Comparison of ENCODE assay signal across 23 cellular contexts in genomic region chr19:936175-936546, GRCh38. TPM values are rescaled to one million over a fixed set of nuclear protein-coding genes. Genes with fewer than 3 reads are reported as not detected.
A peak's percentile ranks its signal among the peaks of the same experiment; 100 is the strongest.
DNase-seq lines count a peak whose midpoint lies in the region; ATAC-seq and TF ChIP-seq lines count a peak whose summit lies in the region.
"Had no signal": no experiment of that assay in that cellular context is flagged by ENCODE, and none has a peak within 500 bp of the region (broad histone marks: within the 10 kb centered on the region; RNA-seq: fewer than 3 reads in every experiment).

No MANE protein-coding gene starts in this region.

- no peak overlapping the region for H3K4ac ChIP-seq in neuronal stem cell (ENCODE audit: low read length)

- no CpG with 5 or more reads among the region's 10 CpGs for WGBS in neuronal stem cell (ENCODE audit: extremely low coverage in 2 of 2, insufficient read length in 2 of 2, insufficient replicate concordance in 1 of 2), 2 donors

- H3K4me1 Mint-ChIP-seq in IgD-negative memory B cell (peaks cover 15 to 24% (median 23%) of the 10 kb centered on the region in 3 donors), WTC11 (peaks cover 11% of the 10 kb centered on the region)

- H2BK120ac ChIP-seq in neuronal stem cell (ENCODE audit: low read depth, low read length): no peak overlapping the region

- no peak overlapping the region for H2BK5ac ChIP-seq in neuronal stem cell (ENCODE audit: low read length)

- peaks cover 41% of the 10 kb centered on the region for H3K79me1 ChIP-seq in neuronal stem cell (ENCODE audit: low read depth, low read length)

- POLR2A ChIA-PET in WTC11 (lab: Charles Lee): no interaction called here

- peaks cover 33 to 81% of the 10 kb centered on the region in 2 donors for H3K36me3 ChIP-seq in neuronal stem cell (replicated peaks in 1 of 2; ENCODE audit: control insufficient read depth in 2 of 2, insufficient read depth in 2 of 2, low read length in 2 of 2)
- peaks cover 12% of the 10 kb centered on the region for H3K36me3 ChIP-seq in BE2C

- peak overlapping the region; percentile 96 for H4K8ac ChIP-seq in neuronal stem cell (ENCODE audit: low read depth, low read length)

- H3K27me3 ChIP-seq in neuronal stem cell (ENCODE audit: control insufficient read depth in 3 of 3, insufficient read depth in 3 of 3, low read depth in 1 of 3, low read length in 3 of 3) (no peaks in the 10 kb centered on the region), BE2C (no peaks in the 10 kb centered on the region)

- peaks cover 4 to 7% of the 10 kb centered on the region in 2 donors for H3K4me1 ChIP-seq in neuronal stem cell (ENCODE audit: control insufficient read depth in 2 of 2, insufficient read depth in 1 of 2, low read depth in 1 of 2, low read length in 2 of 2)
- peaks cover 38% of the 10 kb centered on the region for H3K4me1 ChIP-seq in BE2C
- H3K4me1 ChIP-seq: HAP-1 had no signal

- H3K4me3 ChIP-seq in neuronal stem cell (ENCODE audit: low read length in 2 of 2) (no peak overlapping the region), BE2C (ENCODE audit: low read depth, low read length) (no peak overlapping the region)
- H3K4me3 ChIP-seq: A549, HAP-1 had no signal

- no peak overlapping the region for H3K23ac ChIP-seq in neuronal stem cell (ENCODE audit: low read depth, low read length, poor library complexity)

- no peak overlapping the region for H3K27ac ChIP-seq in neuronal stem cell (replicated peaks; ENCODE audit: low read length)
- H3K27ac ChIP-seq: A549 had no signal

- CTCF ChIA-PET in WTC11 (lab: Charles Lee): interaction anchor here (2.3 kb wide), 1 partner anchor 23 kb away, joined by 7 read pairs; no protein-coding TSS in a partner anchor

- H2BK12ac ChIP-seq in neuronal stem cell (ENCODE audit: low read length): no peak overlapping the region

- H3K27me3 Mint-ChIP-seq in IgD-negative memory B cell: no peaks in the 10 kb centered on the region
- H3K27me3 Mint-ChIP-seq in WTC11 (ENCODE audit: low read depth): no peaks in the 10 kb centered on the region
- H3K27me3 Mint-ChIP-seq: CD4-positive, alpha-beta memory T cell had no signal

- no peak for TF ChIP-seq CTCF in WTC11 (IDR thresholded peaks at IDR 0.05)
- no peak for TF ChIP-seq CTCF in BE2C (IDR thresholded peaks at IDR 0.05; ENCODE audit: low read depth, low read length)

- H3K9me3 Mint-ChIP-seq in IgD-negative memory B cell (peaks cover 0 to 2% (median 0%) of the 10 kb centered on the region in 3 donors), WTC11 (no peaks in the 10 kb centered on the region)
- H3K9me3 Mint-ChIP-seq: HFFc6 had no signal

- H2AK5ac ChIP-seq in neuronal stem cell (ENCODE audit: low read depth, low read length): no peak overlapping the region

- no peak overlapping the region for H3K4me2 ChIP-seq in neuronal stem cell (ENCODE audit: insufficient read depth, low read length, poor library complexity, severe bottlenecking)
- H3K4me2 ChIP-seq: A549 had no signal

- no peak overlapping the region for H3K18ac ChIP-seq in neuronal stem cell (ENCODE audit: low read length)

- no peak for ATAC-seq in WTC11
- ATAC-seq: A549 had no signal

- H3K27ac Mint-ChIP-seq in IgD-negative memory B cell (peak overlapping the region; percentile 13 to 87 (median 31)), WTC11 (no peak overlapping the region)

- H3K9me3 ChIP-seq in neuronal stem cell (replicated peaks in 1 of 2; ENCODE audit: control insufficient read depth in 2 of 2, insufficient read depth in 1 of 2, low read depth in 1 of 2, low read length in 2 of 2): peaks cover 0 to 3% of the 10 kb centered on the region in 2 donors
- H3K9me3 ChIP-seq in BE2C: no peaks in the 10 kb centered on the region
- H3K9me3 ChIP-seq: A549, HAP-1 had no signal

- H3K36me3 Mint-ChIP-seq in IgD-negative memory B cell (peaks cover 6% of the 10 kb centered on the region), WTC11 (peaks cover 19% of the 10 kb centered on the region)

- no peak overlapping the region for H3K14ac ChIP-seq in neuronal stem cell (ENCODE audit: low read length)

- DNase-seq in WTC11 (ENCODE audit: low spot score) (no peak), neuronal stem cell (ENCODE audit: low spot score) (no peak), BE2C (no peak), SW480 (ENCODE audit: low spot score) (no peak), NCI-H1417 (lab: John Stamatoyannopoulos, UW) (no peak)
- DNase-seq: 8988T; ACHN; AML-193; C1 segment of cervical spinal cord; Calu3; CD4-positive, alpha-beta memory T cell; COR-L47; DMS53; DMS79 treated with DMSO at 0.1 percent for 48 hours; GF-D8; GOT3; HFFc6 had no signal

- H2AFZ ChIP-seq in neuronal stem cell (ENCODE audit: low read length): no peak overlapping the region

- no peak overlapping the region for H3K4me3 Mint-ChIP-seq in IgD-negative memory B cell
- H3K4me3 Mint-ChIP-seq in WTC11: no peak overlapping the region
- H3K4me3 Mint-ChIP-seq: HFFc6 had no signal

- no peak overlapping the region for H3K9ac ChIP-seq in neuronal stem cell (ENCODE audit: low read depth, low read length, poor library complexity)

- no peak overlapping the region for H2BK15ac ChIP-seq in neuronal stem cell (ENCODE audit: low read length)

- no peak overlapping the region for H4K91ac ChIP-seq in neuronal stem cell (ENCODE audit: low read depth, low read length, poor library complexity)

TF ChIP-seq in WTC11, 78 proteins besides CTCF, POLR2A, EP300 and RAD21:
- TF ChIP-seq TEAD1 (CRISPR knock-in tag; IDR thresholded peaks at IDR 0.05): no peak
- TF ChIP-seq ZNF121 (CRISPR knock-in tag; IDR thresholded peaks at IDR 0.05): 0 out of 2 replicates have a peak, but pooled peaks have one; percentile 65

RNA-seq across cellular contexts. Expression of gene ARID3A, which starts 10.3 kb away (rescaled TPM):
- polyA plus RNA-seq in IgD-negative memory B cell: 4.2 TPM
- total RNA-seq in WTC11 (2021): 102 to 116 TPM (median 113 TPM) in 3 replicates
- 61.6 TPM for polyA plus RNA-seq in neuronal stem cell (2013, experiment 1 of 2)
- polyA plus RNA-seq in neuronal stem cell (2013, experiment 2 of 2): 65.4 TPM
- 23.2 TPM for polyA plus RNA-seq in BE2C (2012; ENCODE audit: insufficient read depth, insufficient read length, low read depth)

RNA-seq across cellular contexts. Expression of gene KISS1R, which starts 19.0 kb away (rescaled TPM):
- polyA plus RNA-seq in IgD-negative memory B cell: 3.9 TPM
- 2.9 to 4.4 TPM (median 3.6 TPM) in 3 replicates for total RNA-seq in WTC11 (2021)
- polyA plus RNA-seq in neuronal stem cell (2013, experiment 1 of 2): 0.29 TPM
- polyA plus RNA-seq in neuronal stem cell (2013, experiment 2 of 2): 0.39 TPM
- not detected for polyA plus RNA-seq in BE2C (2012; ENCODE audit: insufficient read depth, insufficient read length, low read depth)
- total RNA-seq: Calu3, Daoy, HFFc6 had no signal
- polyA plus RNA-seq: BJ had no signal

RNA-seq across cellular contexts. Expression of gene R3HDM4, which starts 23.1 kb away (rescaled TPM):
- polyA plus RNA-seq in IgD-negative memory B cell: 322 TPM
- total RNA-seq in WTC11 (2021): 85.5 to 99.5 TPM (median 88.3 TPM) in 3 replicates
- polyA plus RNA-seq in neuronal stem cell (2013, experiment 1 of 2): 52.8 TPM
- 52.4 TPM for polyA plus RNA-seq in neuronal stem cell (2013, experiment 2 of 2)
- polyA plus RNA-seq in BE2C (2012; ENCODE audit: insufficient read depth, insufficient read length, low read depth): 74.8 TPM

RNA-seq across cellular contexts. Expression of gene RNU6-9, which starts 42.9 kb away (rescaled TPM):
- not detected for polyA plus RNA-seq in IgD-negative memory B cell
- total RNA-seq in WTC11 (2021): not detected in 3 replicates
- not detected for polyA plus RNA-seq in neuronal stem cell (2013, experiment 1 of 2)
- not detected for polyA plus RNA-seq in neuronal stem cell (2013, experiment 2 of 2)
- not detected for polyA plus RNA-seq in BE2C (2012; ENCODE audit: insufficient read depth, insufficient read length, low read depth)
- total RNA-seq: Calu3; CD4-positive, alpha-beta memory T cell; Daoy; G401; HFFc6 had no signal
- polyA plus RNA-seq: A549; BJ; CD4-positive, alpha-beta memory T cell had no signal

RNA-seq across cellular contexts. Expression of gene MED16, which starts 43.2 kb away (rescaled TPM):
- 138 TPM for polyA plus RNA-seq in IgD-negative memory B cell
- total RNA-seq in WTC11 (2021): 66.9 to 88.8 TPM (median 84.5 TPM) in 3 replicates
- 33.3 TPM for polyA plus RNA-seq in neuronal stem cell (2013, experiment 1 of 2)
- 32.9 TPM for polyA plus RNA-seq in neuronal stem cell (2013, experiment 2 of 2)
- 124 TPM for polyA plus RNA-seq in BE2C (2012; ENCODE audit: insufficient read depth, insufficient read length, low read depth)
